In the genomic region with DNA sequence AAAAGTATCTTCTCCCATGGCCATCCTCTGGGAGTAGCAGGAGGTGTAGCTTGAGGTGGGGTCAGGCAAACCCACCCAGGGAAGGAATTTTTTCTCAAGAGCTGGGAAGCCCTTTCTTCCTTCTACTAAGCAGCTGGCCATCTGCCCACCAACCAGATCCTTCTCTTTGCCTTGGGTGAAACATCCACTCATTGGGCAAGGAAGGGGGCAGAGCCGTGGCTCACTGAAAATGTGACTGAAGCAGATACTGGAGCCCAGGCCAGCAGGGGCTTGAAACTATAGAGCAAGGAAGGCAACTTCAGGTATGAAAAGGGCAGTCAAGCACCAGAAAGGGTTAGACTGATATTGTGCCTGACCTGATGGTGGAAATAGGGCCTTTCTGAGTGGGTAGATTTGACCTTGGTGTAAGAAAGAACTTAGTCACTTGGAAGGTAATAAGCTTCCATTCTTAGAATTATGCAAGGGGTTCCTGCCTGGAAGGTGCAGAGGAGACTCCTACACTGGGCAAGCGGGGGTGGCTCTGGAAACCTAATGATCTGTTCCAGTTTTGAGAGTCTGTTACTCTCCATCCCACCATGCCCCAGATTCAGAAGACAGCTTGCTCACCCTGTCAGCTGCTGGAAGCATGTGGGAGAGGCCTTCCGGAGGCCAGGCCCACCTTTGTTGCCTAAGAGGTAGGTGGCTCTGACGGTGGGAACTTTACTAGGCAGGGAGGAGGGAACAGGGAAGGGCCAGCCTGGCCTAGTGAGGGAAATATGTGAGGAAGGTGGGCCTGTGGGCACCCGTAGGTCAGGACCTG, we compare ENCODE assay signal across 24 cellular contexts. TPM values are rescaled to one million over a fixed set of nuclear protein-coding genes. Genes with fewer than 3 reads are reported as not detected.
"Had no signal": no experiment of that assay in that cellular context is flagged by ENCODE, and none has a peak within 500 bp of the region (broad histone marks: within the 10 kb centered on the region; RNA-seq: fewer than 3 reads in every experiment).

No MANE protein-coding gene starts in this region.

- H3K27me3 Mint-ChIP-seq: activated CD8-positive, alpha-beta T cell treated with anti-CD3 and anti-CD28 coated beads for 36 hours; type B pancreatic cell had no signal

- H3K27ac Mint-ChIP-seq: activated CD8-positive, alpha-beta T cell treated with anti-CD3 and anti-CD28 coated beads for 36 hours; activated naive CD4-positive, alpha-beta T cell treated with anti-CD3 and anti-CD28 coated beads for 36 hours; activated T-helper 1 cell treated with anti-CD3 and anti-CD28 coated beads, Interleukin-12 subunit alpha, Interleukin-12 subunit beta, Interleukin-2, Interleukin-4 antibody, amounts not matched to agents 30 ng/mL and 10 ng/mL and 1 ng/mL, durations not matched to agents 14 hours and 24 hours and 36 hours; memory B cell; naive thymus-derived CD8-positive, alpha-beta T cell; T-cell; type B pancreatic cell had no signal

- H3K9me3 Mint-ChIP-seq: activated CD8-positive, alpha-beta T cell treated with anti-CD3 and anti-CD28 coated beads for 36 hours; activated naive CD4-positive, alpha-beta T cell treated with anti-CD3 and anti-CD28 coated beads for 36 hours; activated T-helper 1 cell treated with anti-CD3 and anti-CD28 coated beads, Interleukin-12 subunit alpha, Interleukin-12 subunit beta, Interleukin-2, Interleukin-4 antibody, amounts not matched to agents 30 ng/mL and 10 ng/mL and 1 ng/mL, durations not matched to agents 14 hours and 24 hours and 36 hours; memory B cell; naive thymus-derived CD8-positive, alpha-beta T cell; T-cell; type B pancreatic cell had no signal

- DNase-seq: activated CD8-positive, alpha-beta T cell treated with anti-CD3 and anti-CD28 coated beads for 36 hours; activated naive CD4-positive, alpha-beta T cell treated with anti-CD3 and anti-CD28 coated beads for 36 hours; adrenal gland; left ventricle myocardium superior; naive thymus-derived CD8-positive, alpha-beta T cell; posterior cingulate gyrus; SK-N-SH; stimulated activated CD4-positive, alpha-beta T cell treated with anti-CD3 and anti-CD28 coated beads, Interleukin-15, amount 100 ng/mL, for 24 hours; stimulated activated CD4-positive, alpha-beta T cell treated with anti-CD3 and anti-CD28 coated beads, Interleukin-4, amount 100 ng/mL, for 1 hour; stimulated activated naive CD4-positive, alpha-beta T cell treated with Interleukin-2 at 50 U/mL for 16 hours; T-cell; T-helper 9 cell had no signal

- H3K27me3 ChIP-seq: adrenal gland, esophagus muscularis mucosa, hepatocyte, right atrium auricular region, suprapubic skin had no signal

- H3K36me3 ChIP-seq: adrenal gland, esophagus muscularis mucosa, right atrium auricular region, suprapubic skin had no signal

- H3K4me3 Mint-ChIP-seq: activated CD8-positive, alpha-beta T cell treated with anti-CD3 and anti-CD28 coated beads for 36 hours; activated naive CD4-positive, alpha-beta T cell treated with anti-CD3 and anti-CD28 coated beads for 36 hours; activated T-helper 1 cell treated with anti-CD3 and anti-CD28 coated beads, Interleukin-12 subunit alpha, Interleukin-12 subunit beta, Interleukin-2, Interleukin-4 antibody, amounts not matched to agents 30 ng/mL and 10 ng/mL and 1 ng/mL, durations not matched to agents 14 hours and 24 hours and 36 hours; memory B cell; naive thymus-derived CD8-positive, alpha-beta T cell; T-cell; type B pancreatic cell had no signal

- H3K4me1 Mint-ChIP-seq: naive thymus-derived CD8-positive, alpha-beta T cell had no signal

- FAIRE-seq: colon had no signal

- H3K36me3 Mint-ChIP-seq: memory B cell; naive thymus-derived CD8-positive, alpha-beta T cell; T-cell; type B pancreatic cell had no signal

- ATAC-seq: activated CD8-positive, alpha-beta T cell treated with anti-CD3 and anti-CD28 coated beads for 36 hours; left ventricle myocardium superior; naive thymus-derived CD8-positive, alpha-beta T cell; T-cell had no signal

- H3K4me1 ChIP-seq: adrenal gland, esophagus muscularis mucosa, right atrium auricular region had no signal

- H3K27ac ChIP-seq: adrenal gland, esophagus muscularis mucosa, hepatocyte, right atrium auricular region, suprapubic skin, VCaP had no signal

- H3K4me3 ChIP-seq: adrenal gland, esophagus muscularis mucosa, hepatocyte, right atrium auricular region, skin epidermis, suprapubic skin had no signal

- H3K9me3 ChIP-seq: adrenal gland, esophagus muscularis mucosa, right atrium auricular region, SK-N-SH, suprapubic skin had no signal

- H3K9ac ChIP-seq: SK-N-SH had no signal

RNA-seq across cellular contexts. Expression of a gene that starts 22.0 kb away (rescaled TPM):
- total RNA-seq: activated CD8-positive, alpha-beta T cell treated with anti-CD3 and anti-CD28 coated beads for 36 hours; activated naive CD4-positive, alpha-beta T cell treated with anti-CD3 and anti-CD28 coated beads for 36 hours; activated T-helper 1 cell treated with anti-CD3 and anti-CD28 coated beads, Interleukin-12 subunit alpha, Interleukin-12 subunit beta, Interleukin-2, Interleukin-4 antibody, amounts not matched to agents 30 ng/mL and 10 ng/mL and 1 ng/mL, durations not matched to agents 14 hours and 24 hours and 36 hours; esophagus muscularis mucosa; kidney epithelial cell; left ventricle myocardium superior; naive thymus-derived CD8-positive, alpha-beta T cell; T-cell had no signal
- polyA plus RNA-seq: naive thymus-derived CD8-positive, alpha-beta T cell; SK-N-SH had no signal

RNA-seq across cellular contexts. Expression of a gene that starts 51.6 kb away (rescaled TPM):
- total RNA-seq: activated CD8-positive, alpha-beta T cell treated with anti-CD3 and anti-CD28 coated beads for 36 hours; activated naive CD4-positive, alpha-beta T cell treated with anti-CD3 and anti-CD28 coated beads for 36 hours; activated T-helper 1 cell treated with anti-CD3 and anti-CD28 coated beads, Interleukin-12 subunit alpha, Interleukin-12 subunit beta, Interleukin-2, Interleukin-4 antibody, amounts not matched to agents 30 ng/mL and 10 ng/mL and 1 ng/mL, durations not matched to agents 14 hours and 24 hours and 36 hours; esophagus muscularis mucosa; kidney epithelial cell; left ventricle myocardium superior; mucosa of gallbladder; naive thymus-derived CD8-positive, alpha-beta T cell; right atrium auricular region; T-cell had no signal
- polyA plus RNA-seq: hepatocyte; naive thymus-derived CD8-positive, alpha-beta T cell; SK-N-SH had no signal
